In the genomic region with DNA sequence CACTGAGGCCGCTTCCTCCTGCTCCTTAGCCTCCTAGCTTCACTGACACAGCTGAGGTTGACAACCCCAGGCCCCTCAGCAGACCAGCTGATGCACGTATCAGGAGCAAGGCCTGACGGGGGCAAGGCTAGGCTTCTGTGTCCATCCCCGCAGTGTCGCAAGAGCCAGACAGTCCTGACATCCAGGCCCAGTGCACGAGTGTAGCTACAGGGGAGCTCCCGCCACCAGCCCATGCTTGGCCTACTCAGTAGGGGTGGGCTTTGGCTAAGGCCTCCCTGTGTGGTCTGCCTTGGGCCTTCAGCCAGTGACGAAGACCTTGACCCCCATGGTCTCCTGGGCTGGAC, we compare ENCODE assay signal across 1 cellular context.
A peak's percentile ranks its signal among the peaks of the same experiment; 100 is the strongest.
TF ChIP-seq lines count a peak whose summit lies in the region.

No MANE protein-coding gene starts in this region.

TF ChIP-seq in HepG2, 621 proteins besides CTCF, POLR2A, EP300 and RAD21 (continued from another document):
- TF ChIP-seq, protein P1, sequence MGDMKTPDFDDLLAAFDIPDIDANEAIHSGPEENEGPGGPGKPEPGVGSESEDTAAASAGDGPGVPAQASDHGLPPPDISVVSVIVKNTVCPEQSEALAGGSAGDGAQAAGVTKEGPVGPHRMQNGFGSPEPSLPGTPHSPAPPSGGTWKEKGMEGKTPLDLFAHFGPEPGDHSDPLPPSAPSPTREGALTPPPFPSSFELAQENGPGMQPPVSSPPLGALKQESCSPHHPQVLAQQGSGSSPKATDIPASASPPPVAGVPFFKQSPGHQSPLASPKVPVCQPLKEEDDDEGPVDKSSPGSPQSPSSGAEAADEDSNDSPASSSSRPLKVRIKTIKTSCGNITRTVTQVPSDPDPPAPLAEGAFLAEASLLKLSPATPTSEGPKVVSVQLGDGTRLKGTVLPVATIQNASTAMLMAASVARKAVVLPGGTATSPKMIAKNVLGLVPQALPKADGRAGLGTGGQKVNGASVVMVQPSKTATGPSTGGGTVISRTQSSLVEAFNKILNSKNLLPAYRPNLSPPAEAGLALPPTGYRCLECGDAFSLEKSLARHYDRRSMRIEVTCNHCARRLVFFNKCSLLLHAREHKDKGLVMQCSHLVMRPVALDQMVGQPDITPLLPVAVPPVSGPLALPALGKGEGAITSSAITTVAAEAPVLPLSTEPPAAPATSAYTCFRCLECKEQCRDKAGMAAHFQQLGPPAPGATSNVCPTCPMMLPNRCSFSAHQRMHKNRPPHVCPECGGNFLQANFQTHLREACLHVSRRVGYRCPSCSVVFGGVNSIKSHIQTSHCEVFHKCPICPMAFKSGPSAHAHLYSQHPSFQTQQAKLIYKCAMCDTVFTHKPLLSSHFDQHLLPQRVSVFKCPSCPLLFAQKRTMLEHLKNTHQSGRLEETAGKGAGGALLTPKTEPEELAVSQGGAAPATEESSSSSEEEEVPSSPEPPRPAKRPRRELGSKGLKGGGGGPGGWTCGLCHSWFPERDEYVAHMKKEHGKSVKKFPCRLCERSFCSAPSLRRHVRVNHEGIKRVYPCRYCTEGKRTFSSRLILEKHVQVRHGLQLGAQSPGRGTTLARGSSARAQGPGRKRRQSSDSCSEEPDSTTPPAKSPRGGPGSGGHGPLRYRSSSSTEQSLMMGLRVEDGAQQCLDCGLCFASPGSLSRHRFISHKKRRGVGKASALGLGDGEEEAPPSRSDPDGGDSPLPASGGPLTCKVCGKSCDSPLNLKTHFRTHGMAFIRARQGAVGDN (CRISPR knock-in tag; IDR thresholded peaks at IDR 0.05) = 0 out of 2 replicates have a peak, but pooled peaks have one; percentile 23
TF ChIP-seq in HepG2: peak in this region for 3.
